In the genomic region with DNA sequence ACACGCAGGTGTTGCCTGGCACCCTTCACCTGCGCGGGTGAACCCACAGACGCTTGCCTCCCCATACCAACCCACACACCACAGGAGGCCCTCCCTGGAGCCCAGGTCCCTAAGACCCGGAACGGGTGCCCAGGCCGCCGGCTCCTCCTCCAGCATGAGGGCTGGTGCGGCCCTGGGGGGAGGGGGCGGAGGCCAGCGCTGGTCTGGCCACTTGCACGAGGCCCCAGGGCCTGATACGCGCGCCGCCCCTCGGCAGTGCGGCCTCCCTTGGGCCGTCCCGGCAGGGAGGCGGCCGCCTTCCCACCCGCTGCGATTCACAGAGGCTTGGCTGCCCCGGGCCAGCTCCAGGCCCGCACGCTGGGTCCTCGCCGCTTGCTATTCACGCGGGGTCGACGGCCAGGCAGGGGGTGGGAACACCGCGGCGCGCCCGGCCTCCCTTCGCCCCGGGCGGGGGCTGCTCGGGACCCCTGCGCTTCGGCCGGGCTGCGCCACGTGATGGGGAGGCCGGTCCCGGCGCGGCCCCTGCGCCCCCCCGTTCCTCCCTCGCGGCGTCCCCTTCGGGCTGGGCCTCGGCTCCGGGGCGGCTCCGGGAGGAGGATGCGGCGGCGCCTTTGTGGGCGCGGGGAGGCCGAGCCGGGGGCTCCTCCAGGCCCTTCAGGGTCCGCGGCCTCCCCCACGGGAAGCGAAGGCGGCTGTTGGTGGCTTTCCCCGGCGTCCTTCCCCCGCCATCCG, we compare ENCODE assay signal across 8 cellular contexts. TPM values are rescaled to one million over a fixed set of nuclear protein-coding genes. Genes with fewer than 3 reads are reported as not detected.
DNase-seq lines count a peak whose midpoint lies in the region; ATAC-seq and TF ChIP-seq lines count a peak whose summit lies in the region.

No MANE protein-coding gene starts in this region.

- ATAC-seq in GM19324 (IDR thresholded peaks at IDR 0.05; ENCODE audit: low FRiP score, unreplicated experiment) = peak; percentile 1
- ATAC-seq in HG02840 (IDR thresholded peaks at IDR 0.05; ENCODE audit: low FRiP score, unreplicated experiment) = no peak

- peaks cover 14% of the 10 kb centered on the region for H3K4me1 ChIP-seq in CD8-positive, alpha-beta memory T cell (ENCODE audit: insufficient read depth, low read length)
- H3K4me1 ChIP-seq in trophoblast cell (ENCODE audit: control insufficient read depth in 1 of 2, insufficient read depth in 2 of 2, low read length in 2 of 2) = peaks cover 30 to 45% of the 10 kb centered on the region in 2 experiments

- peak overlapping the region; percentile 76 for H4K8ac ChIP-seq in trophoblast cell (ENCODE audit: low read depth, low read length)

- H3K36me3 Mint-ChIP-seq in CD8-positive, alpha-beta memory T cell = peaks cover 0 to 11% (median 2%) of the 10 kb centered on the region in 3 donors
- peaks cover 13% of the 10 kb centered on the region for H3K36me3 Mint-ChIP-seq in activated naive CD4-positive, alpha-beta T cell treated with anti-CD3 and anti-CD28 coated beads, Interleukin-2, amount 10 ng/mL, durations not matched to agents 7 days and 5 days
- H3K36me3 Mint-ChIP-seq in glutamatergic neuron (ENCODE audit: unreplicated experiment) = no peaks in the 10 kb centered on the region

- no peaks in the 10 kb centered on the region for H3K9me3 ChIP-seq in CD8-positive, alpha-beta memory T cell (ENCODE audit: low read length)
- peaks cover 5% of the 10 kb centered on the region for H3K9me3 ChIP-seq in trophoblast cell (ENCODE audit: insufficient read depth, low read depth, low read length)

- H3K36me3 ChIP-seq in CD8-positive, alpha-beta memory T cell (ENCODE audit: insufficient read depth, low read length) = no peaks in the 10 kb centered on the region
- H3K36me3 ChIP-seq in trophoblast cell (ENCODE audit: control insufficient read depth in 1 of 2, insufficient read depth in 2 of 2, low read length in 2 of 2) = peaks cover 37% of the 10 kb centered on the region in 2 experiments

- peak overlapping the region; percentile 54 for H3K4me3 ChIP-seq in CD8-positive, alpha-beta memory T cell (ENCODE audit: low read length)
- H3K4me3 ChIP-seq in trophoblast cell (ENCODE audit: low read depth, low read length) = peak overlapping the region; percentile 88

- H3K27me3 Mint-ChIP-seq in CD8-positive, alpha-beta memory T cell = no peaks in the 10 kb centered on the region
- H3K27me3 Mint-ChIP-seq in activated naive CD4-positive, alpha-beta T cell treated with anti-CD3 and anti-CD28 coated beads, Interleukin-2, amount 10 ng/mL, durations not matched to agents 7 days and 5 days = no peaks in the 10 kb centered on the region
- peaks cover 6% of the 10 kb centered on the region for H3K27me3 Mint-ChIP-seq in glutamatergic neuron (ENCODE audit: unreplicated experiment)

- H3K18ac ChIP-seq in trophoblast cell (ENCODE audit: low read length) = peak overlapping the region; percentile 82

- no CpG with 5 or more reads among the region's 77 CpGs for WGBS in trophoblast cell (ENCODE audit: extremely low coverage, insufficient coverage, insufficient read length)

- peak overlapping the region; percentile 74 for H2AFZ ChIP-seq in trophoblast cell (ENCODE audit: insufficient read depth, low read length, poor library complexity)

- H3K4me1 Mint-ChIP-seq in CD8-positive, alpha-beta memory T cell = peaks cover 0 to 14% (median 5%) of the 10 kb centered on the region in 3 donors
- H3K4me1 Mint-ChIP-seq in activated naive CD4-positive, alpha-beta T cell treated with anti-CD3 and anti-CD28 coated beads, Interleukin-2, amount 10 ng/mL, durations not matched to agents 7 days and 5 days = peaks cover 19% of the 10 kb centered on the region
- peaks cover 3% of the 10 kb centered on the region for H3K4me1 Mint-ChIP-seq in glutamatergic neuron (ENCODE audit: low read depth, unreplicated experiment)

- peak overlapping the region; percentile 95 for H3K4me2 ChIP-seq in trophoblast cell (ENCODE audit: low read length)

- H3K27ac Mint-ChIP-seq in CD8-positive, alpha-beta memory T cell = peak overlapping the region in 2 of 8 donors; percentile 43 to 60
- peak overlapping the region; percentile 55 for H3K27ac Mint-ChIP-seq in activated naive CD4-positive, alpha-beta T cell treated with anti-CD3 and anti-CD28 coated beads, Interleukin-2, amount 10 ng/mL, durations not matched to agents 7 days and 5 days
- peak overlapping the region; percentile 64 for H3K27ac Mint-ChIP-seq in glutamatergic neuron (ENCODE audit: unreplicated experiment)

- peak overlapping the region; percentile 81 for H4K91ac ChIP-seq in trophoblast cell (ENCODE audit: low read depth, low read length)

- peak overlapping the region; percentile 93 for H2BK5ac ChIP-seq in trophoblast cell (ENCODE audit: low read depth, low read length, poor library complexity)

- peaks cover 31% of the 10 kb centered on the region for H3K79me2 ChIP-seq in trophoblast cell (ENCODE audit: control insufficient read depth, insufficient read depth, low read length, poor library complexity)

- POLR2A ChIA-PET in CD8-positive, alpha-beta memory T cell (lab: Charles Lee) = interaction anchor here (0.6 to 2.2 kb wide), 9 partner anchors 9 to 227 kb away, joined by 3 to 15 read pairs (median 6); partner anchors contain the start of genes CENPX, DCXR and LRRC45

- no peak for TF ChIP-seq CTCF in glutamatergic neuron (IDR thresholded peaks at IDR 0.05; ENCODE audit: partially characterized antibody, unreplicated experiment)

- H3K4me3 Mint-ChIP-seq in CD8-positive, alpha-beta memory T cell = peak overlapping the region; percentile 26 to 88 (median 60)
- peak overlapping the region; percentile 74 for H3K4me3 Mint-ChIP-seq in activated naive CD4-positive, alpha-beta T cell treated with anti-CD3 and anti-CD28 coated beads, Interleukin-2, amount 10 ng/mL, durations not matched to agents 7 days and 5 days
- H3K4me3 Mint-ChIP-seq in glutamatergic neuron (ENCODE audit: unreplicated experiment) = peak overlapping the region; percentile 77

- DNase-seq in CD8-positive, alpha-beta memory T cell = peak in 1 of 5 donors; percentile 17
- DNase-seq in M059J (ENCODE audit: low read depth) (peak; percentile 43), glutamatergic neuron (peak; percentile 77), trophoblast cell (peak; percentile 78 to 80), DMS114 treated with DMSO at 0.1 percent for 48 hours (lab: John Stamatoyannopoulos, UW; ENCODE audit: unreplicated experiment) (no peak)
- peak; percentile 52 for DNase-seq in activated naive CD4-positive, alpha-beta T cell treated with anti-CD3 and anti-CD28 coated beads, Interleukin-2, amount 10 ng/mL, durations not matched to agents 7 days and 5 days

- H2AK5ac ChIP-seq in trophoblast cell (ENCODE audit: low read length) = peak overlapping the region; percentile 44

- no peaks in the 10 kb centered on the region for H3K27me3 ChIP-seq in CD8-positive, alpha-beta memory T cell (ENCODE audit: insufficient read depth, low read length, poor library complexity, severe bottlenecking)
- H3K27me3 ChIP-seq in trophoblast cell (ENCODE audit: insufficient read depth, low read length) = no peaks in the 10 kb centered on the region

- peak overlapping the region; percentile 52 for H4K12ac ChIP-seq in trophoblast cell (ENCODE audit: low read depth, low read length)

- H3K9ac ChIP-seq in trophoblast cell (ENCODE audit: low read length) = peak overlapping the region; percentile 91

- H2BK120ac ChIP-seq in trophoblast cell (ENCODE audit: insufficient read depth, low read length, poor library complexity) = peak overlapping the region; percentile 74

- H2BK12ac ChIP-seq in trophoblast cell (ENCODE audit: low read length) = no peak overlapping the region

- H3K14ac ChIP-seq in trophoblast cell (ENCODE audit: low read length) = peak overlapping the region; percentile 81

- H3K27ac ChIP-seq in CD8-positive, alpha-beta memory T cell (ENCODE audit: low read depth, low read length) = peak overlapping the region; percentile 67
- H3K27ac ChIP-seq in trophoblast cell (ENCODE audit: low read depth, low read length) = peak overlapping the region; percentile 87

- CTCF ChIA-PET in CD8-positive, alpha-beta memory T cell (lab: Charles Lee) = interaction anchor here (1.4 kb wide), 1 partner anchor 10 kb away, joined by 3 read pairs; no protein-coding TSS in a partner anchor
- CTCF ChIA-PET in activated naive CD4-positive, alpha-beta T cell treated with anti-CD3 and anti-CD28 coated beads, Interleukin-2, amount 10 ng/mL, durations not matched to agents 7 days and 5 days (lab: Charles Lee) = no interaction called here

- H3K4ac ChIP-seq in trophoblast cell (ENCODE audit: low read depth, low read length) = peak overlapping the region; percentile 92

- no peak overlapping the region for H3K23ac ChIP-seq in trophoblast cell (ENCODE audit: low read length)

- no peaks in the 10 kb centered on the region for H3K9me3 Mint-ChIP-seq in CD8-positive, alpha-beta memory T cell
- no peaks in the 10 kb centered on the region for H3K9me3 Mint-ChIP-seq in activated naive CD4-positive, alpha-beta T cell treated with anti-CD3 and anti-CD28 coated beads, Interleukin-2, amount 10 ng/mL, durations not matched to agents 7 days and 5 days
- H3K9me3 Mint-ChIP-seq in glutamatergic neuron (ENCODE audit: unreplicated experiment) = peaks cover 8% of the 10 kb centered on the region

- peaks cover 27% of the 10 kb centered on the region for H3K79me1 ChIP-seq in trophoblast cell (ENCODE audit: low read length)

RNA-seq across cellular contexts. Expression of gene FASN, which starts 0.7 kb away (rescaled TPM):
- total RNA-seq in CD8-positive, alpha-beta memory T cell = 100 to 1,000 TPM; 251 to 259 TPM
- polyA plus RNA-seq in CD8-positive, alpha-beta memory T cell = 2.7 TPM
- 50.8 and 90.9 TPM in 2 replicates for total RNA-seq in M059J (2014; rRNA removed; shearing (Covaris generic))
- 439 TPM for total RNA-seq in glutamatergic neuron (ENCODE audit: unreplicated experiment)
- 120 and 124 TPM in 2 replicates for polyA plus RNA-seq in trophoblast cell (2013)

RNA-seq across cellular contexts. Expression of gene DUS1L, which starts 31.7 kb away (rescaled TPM):
- total RNA-seq in CD8-positive, alpha-beta memory T cell = 100 to 1,000 TPM; 206 to 210 TPM
- polyA plus RNA-seq in CD8-positive, alpha-beta memory T cell = 142 TPM
- total RNA-seq in M059J (2014; rRNA removed; shearing (Covaris generic)) = 50.9 and 72.4 TPM in 2 replicates
- 122 TPM for total RNA-seq in glutamatergic neuron (ENCODE audit: unreplicated experiment)
- 23.6 and 26.7 TPM in 2 replicates for polyA plus RNA-seq in trophoblast cell (2013)

RNA-seq across cellular contexts. Expression of gene GPS1, which starts 45.7 kb away (rescaled TPM):
- 100 to 1,000 TPM; 122 to 125 TPM for total RNA-seq in CD8-positive, alpha-beta memory T cell
- polyA plus RNA-seq in CD8-positive, alpha-beta memory T cell = 151 TPM
- total RNA-seq in M059J (2014; rRNA removed; shearing (Covaris generic)) = 136 and 137 TPM in 2 replicates
- total RNA-seq in glutamatergic neuron (ENCODE audit: unreplicated experiment) = 115 TPM
- 75.8 and 78.1 TPM in 2 replicates for polyA plus RNA-seq in trophoblast cell (2013)

RNA-seq across cellular contexts. Expression of gene RFNG, which starts 45.7 kb away (rescaled TPM):
- 10 to 100 TPM; 18.1 to 19.4 TPM for total RNA-seq in CD8-positive, alpha-beta memory T cell
- polyA plus RNA-seq in CD8-positive, alpha-beta memory T cell = 7.3 TPM
- 8.4 and 18.6 TPM in 2 replicates for total RNA-seq in M059J (2014; rRNA removed; shearing (Covaris generic))
- total RNA-seq in glutamatergic neuron (ENCODE audit: unreplicated experiment) = 50.8 TPM
- polyA plus RNA-seq in trophoblast cell (2013) = 26.3 and 27.2 TPM in 2 replicates

RNA-seq across cellular contexts. Expression of gene DCXR, which starts 59.9 kb away (rescaled TPM):
- 100 to 1,000 TPM; 117 to 127 TPM for total RNA-seq in CD8-positive, alpha-beta memory T cell
- polyA plus RNA-seq in CD8-positive, alpha-beta memory T cell = 108 TPM
- 81.6 and 117 TPM in 2 replicates for total RNA-seq in M059J (2014; rRNA removed; shearing (Covaris generic))
- total RNA-seq in glutamatergic neuron (ENCODE audit: unreplicated experiment) = 89.5 TPM
- polyA plus RNA-seq in trophoblast cell (2013) = 47.4 and 49.9 TPM in 2 replicates
